Comparison of ENCODE assay signal across 9 cellular contexts in the genomic region with DNA sequence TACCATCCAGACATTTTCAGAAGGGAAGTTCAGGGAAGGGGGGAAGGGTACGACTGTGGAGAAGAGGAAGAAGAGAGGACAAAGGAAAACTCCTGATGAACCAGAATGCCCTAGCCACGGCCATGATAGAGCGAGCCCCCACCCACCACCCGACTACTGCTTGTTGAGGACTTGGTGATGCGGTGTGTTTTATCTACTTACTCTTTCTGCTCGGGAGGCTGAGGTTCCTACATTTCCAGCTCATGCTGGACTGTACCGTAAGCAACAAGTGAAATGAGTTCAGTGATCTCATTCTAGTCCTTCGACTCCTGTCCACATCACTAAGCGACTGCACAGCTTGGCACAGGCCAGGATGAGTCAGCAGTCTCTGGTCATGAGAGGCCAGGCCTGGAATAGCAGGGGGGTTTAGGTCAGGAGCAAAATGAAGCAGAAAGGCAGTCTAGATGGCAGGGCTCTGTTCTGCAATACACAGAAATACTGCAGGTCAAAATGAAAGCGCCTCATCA.
DNase-seq lines count a peak whose midpoint lies in the region; ATAC-seq and TF ChIP-seq lines count a peak whose summit lies in the region.
"Had no signal": no experiment of that assay in that cellular context is flagged by ENCODE, and none has a peak within 500 bp of the region (broad histone marks: within the 10 kb centered on the region; RNA-seq: fewer than 3 reads in every experiment).

No MANE protein-coding gene starts in this region.

- no peak for TF ChIP-seq CTCF in heart right ventricle (IDR thresholded peaks at IDR 0.05)
- no peak for TF ChIP-seq CTCF in prostate gland (IDR thresholded peaks at IDR 0.05)

- H3K36me3 ChIP-seq in heart right ventricle (no peaks in the 10 kb centered on the region), prostate gland (no peaks in the 10 kb centered on the region)

- DNase-seq in NCI-H2107 treated with DMSO at 0.1 percent for 48 hours (lab: John Stamatoyannopoulos, UW; ENCODE audit: unreplicated experiment) (peak; percentile 18), NCI-H2107 (lab: John Stamatoyannopoulos, UW) (no peak), heart right ventricle (peak; percentile 89 to 94), prostate gland (ENCODE audit: low spot score) (peak; percentile 27), NCI-H1105 treated with DMSO at 0.1 percent for 48 hours (lab: John Stamatoyannopoulos, UW) (no peak), CD1c-positive myeloid dendritic cell (ENCODE audit: extremely low spot score) (no peak)

- intact Hi-C loops in heart right ventricle (cut with DNase I): loop anchor here in 3 of 10 donors (5.0 to 10.0 kb wide), 5 partner anchors 172 to 520 kb away; a partner anchor contains a TSS
- intact Hi-C loops in prostate gland (cut with DNase I): loop anchor here (10.0 kb wide), 1 partner anchor 470 kb away; no protein-coding TSS in a partner anchor

- peak overlapping the region; percentile 23 to 59 (median 50) for H3K4me3 ChIP-seq in heart right ventricle
- peak overlapping the region; percentile 2 to 10 for H3K4me3 ChIP-seq in prostate gland

- H3K27me3 ChIP-seq in heart right ventricle: no peaks in the 10 kb centered on the region
- H3K27me3 ChIP-seq in prostate gland (replicated peaks; ENCODE audit: insufficient read depth): no peaks in the 10 kb centered on the region

- H3K9me3 ChIP-seq in heart right ventricle (no peaks in the 10 kb centered on the region), prostate gland (no peaks in the 10 kb centered on the region)

- WGBS in heart right ventricle, 2 donors: 9 to 12% methylated on average over 10 of the region's 10 CpGs
- 50% methylated on average over 10 of the region's 10 CpGs for WGBS in prostate gland

- peak overlapping the region; percentile 93 for H3K27ac ChIP-seq in angular gyrus (ENCODE audit: low read depth, low read length)
- peak overlapping the region; percentile 88 to 98 (median 95) for H3K27ac ChIP-seq in heart right ventricle
- H3K27ac ChIP-seq in prostate gland: peak overlapping the region; percentile 73 to 77
- H3K27ac ChIP-seq: VCaP had no signal

- ATAC-seq in heart right ventricle: peak; percentile 93 to 97 (median 94)
- no peak for ATAC-seq in HG02973 (IDR thresholded peaks at IDR 0.05; ENCODE audit: unreplicated experiment)

- TF ChIP-seq POLR2A in prostate gland (IDR thresholded peaks at IDR 0.05): no peak

- peaks cover 9 to 87% (median 63%) of the 10 kb centered on the region in 9 donors for H3K4me1 ChIP-seq in heart right ventricle
- peaks cover 2% of the 10 kb centered on the region for H3K4me1 ChIP-seq in prostate gland (replicated peaks)

Comparison
In these comparisons a context has a peak if more than half of its experiments do, and no peak if none do; other contexts are left out.
1. DNase-seq: peak in NCI-H2107 treated with DMSO at 0.1 percent for 48 hours (single experiment), heart right ventricle (2 of 2) and prostate gland (single experiment); none in NCI-H2107 (single experiment), NCI-H1105 treated with DMSO at 0.1 percent for 48 hours (single experiment) and CD1c-positive myeloid dendritic cell (single experiment).
2. Peak in every context shown above with its lines, with median percentiles within 50 percentile points of each other: H3K27ac ChIP-seq.